1 cellular context compared by ENCODE assay signal in genomic region chr19:17965370-17966114, GRCh38.
TF ChIP-seq lines count a peak whose summit lies in the region.

No MANE protein-coding gene starts in this region.

TF ChIP-seq in HEK293, 187 proteins besides CTCF, POLR2A, EP300 and RAD21 (continued from another document):
- TF ChIP-seq PRDM10 (tag by site-specific recombination; IDR thresholded peaks at IDR 0.05), result peak; percentile 95
- no peak for TF ChIP-seq OSR2 (tag by site-specific recombination; IDR thresholded peaks at IDR 0.05)
- TF ChIP-seq KLF9 (tag by site-specific recombination; IDR thresholded peaks at IDR 0.05; ENCODE audit: low read depth), result no peak
- no peak for TF ChIP-seq ZFP69B (tag by site-specific recombination; IDR thresholded peaks at IDR 0.05)
- TF ChIP-seq ZNF335 (tag by site-specific recombination; conservative IDR thresholded peaks at IDR 0.05), result peak; percentile 51
- TF ChIP-seq ZNF843 (tag by site-specific recombination; IDR thresholded peaks at IDR 0.05), result no peak
- TF ChIP-seq ZNF366 (tag by site-specific recombination; conservative IDR thresholded peaks at IDR 0.05), result peak; percentile 94
- TF ChIP-seq ATF2 (tag by site-specific recombination; IDR thresholded peaks at IDR 0.05; ENCODE audit: low read depth), result no peak
- TF ChIP-seq ZNF623 (tag by site-specific recombination; IDR thresholded peaks at IDR 0.05), result peak; percentile 38
- TF ChIP-seq ZNF175 (tag by site-specific recombination; IDR thresholded peaks at IDR 0.05), result no peak
